1 cellular context compared by ENCODE assay signal in genomic region chr12:108729612-108730336, GRCh38.
TF ChIP-seq lines count a peak whose summit lies in the region.

No MANE protein-coding gene starts in this region.

TF ChIP-seq in K562, 482 proteins besides CTCF, POLR2A, EP300 and RAD21 (continued from another document and continues in another):
- TF ChIP-seq HBP1 (CRISPR knock-in tag; IDR thresholded peaks at IDR 0.05) = no peak
- no peak for TF ChIP-seq ZNF197 (CRISPR knock-in tag; IDR thresholded peaks at IDR 0.05; ENCODE audit: low read depth)
- TF ChIP-seq USF2 (CRISPR knock-in tag; IDR thresholded peaks at IDR 0.05) = no peak
- no peak for TF ChIP-seq SIN3B (IDR thresholded peaks at IDR 0.05; ENCODE audit: low read depth)
- no peak for TF ChIP-seq ZNF444 (CRISPR knock-in tag; IDR thresholded peaks at IDR 0.05)
- no peak for TF ChIP-seq CBX2 (IDR thresholded peaks at IDR 0.05; ENCODE audit: insufficient read depth, low read length, poor library complexity, severe bottlenecking)
- TF ChIP-seq SLC30A9 (CRISPR knock-in tag; IDR thresholded peaks at IDR 0.05) = no peak
- peak; percentile 37; the same call in 1 of the 2 replicates for TF ChIP-seq LCOR (CRISPR knock-in tag; IDR thresholded peaks at IDR 0.05)
- peak; percentile 74 for TF ChIP-seq CBFA2T3 (IDR thresholded peaks at IDR 0.05)
- no peak for TF ChIP-seq ERF (CRISPR knock-in tag; IDR thresholded peaks at IDR 0.05)
- TF ChIP-seq RCOR1 (IDR thresholded peaks at IDR 0.05; ENCODE audit: borderline replicate concordance in 1 of 2, low read depth in 2 of 2, low read length in 2 of 2) = peak in 1 of 2 experiments; percentile 15; a peak in 1 of 4 replicates
- no peak for TF ChIP-seq KLF10 (CRISPR knock-in tag; IDR thresholded peaks at IDR 0.05)
- TF ChIP-seq SAP30 (IDR thresholded peaks at IDR 0.05; ENCODE audit: borderline replicate concordance, insufficient read depth, low read depth, low read length, poor library complexity, severe bottlenecking) = peak; percentile 43
- 0 out of 2 replicates have a peak, but pooled peaks have one; percentile 2 for TF ChIP-seq SP1 (CRISPR knock-in tag; IDR thresholded peaks at IDR 0.05)
- no peak for TF ChIP-seq FOXP4 (CRISPR knock-in tag; IDR thresholded peaks at IDR 0.05; ENCODE audit: borderline replicate concordance)
- peak; percentile 71; the same call in 1 of the 2 replicates for TF ChIP-seq DPF2 (IDR thresholded peaks at IDR 0.05)
- TF ChIP-seq ID3 (CRISPR knock-in tag; IDR thresholded peaks at IDR 0.05) = no peak
- no peak for TF ChIP-seq ID3 (tag; IDR thresholded peaks at IDR 0.05)
- TF ChIP-seq PRDM10 (IDR thresholded peaks at IDR 0.05; ENCODE audit: partially characterized antibody) = no peak
- no peak; the same call in 1 of the 2 replicates for TF ChIP-seq SMARCE1 (IDR thresholded peaks at IDR 0.05)
- no peak for TF ChIP-seq ZNF217 (CRISPR knock-in tag; IDR thresholded peaks at IDR 0.05)
- peak; percentile 33 for TF ChIP-seq HDAC3 (IDR thresholded peaks at IDR 0.05; ENCODE audit: borderline replicate concordance, partially characterized antibody)
- TF ChIP-seq ZNF12 (CRISPR knock-in tag; IDR thresholded peaks at IDR 0.05) = no peak
- no peak for TF ChIP-seq HES1 (IDR thresholded peaks at IDR 0.05; ENCODE audit: low read depth)
- no peak for TF ChIP-seq TCF7L2 (IDR thresholded peaks at IDR 0.05; ENCODE audit: low read depth, low read length)
- TF ChIP-seq ATF1 (CRISPR knock-in tag; IDR thresholded peaks at IDR 0.05) = no peak
- peak; percentile 34; the same call in 1 of the 2 replicates for TF ChIP-seq ATF1 (tag; IDR thresholded peaks at IDR 0.05)
- TF ChIP-seq TCFL5 (CRISPR knock-in tag; conservative IDR thresholded peaks at IDR 0.05) = no peak
- TF ChIP-seq DLX4 (CRISPR knock-in tag; IDR thresholded peaks at IDR 0.05) = no peak
- TF ChIP-seq ZHX1 (conservative IDR thresholded peaks at IDR 0.05; ENCODE audit: low read length) = no peak
- TF ChIP-seq ESRRA (IDR thresholded peaks at IDR 0.05; ENCODE audit: borderline replicate concordance, low read depth) = no peak
- TF ChIP-seq NFXL1 (CRISPR knock-in tag; IDR thresholded peaks at IDR 0.05) = no peak
- no peak for TF ChIP-seq ZBTB17 (CRISPR knock-in tag; IDR thresholded peaks at IDR 0.05)
- TF ChIP-seq ZFP91 (CRISPR knock-in tag; IDR thresholded peaks at IDR 0.05) = no peak
- no peak for TF ChIP-seq ZNF280B (CRISPR knock-in tag; IDR thresholded peaks at IDR 0.05)
- TF ChIP-seq PTTG1 (tag; IDR thresholded peaks at IDR 0.05; ENCODE audit: low read depth) = no peak
- no peak for TF ChIP-seq GTF2B (IDR thresholded peaks at IDR 0.05; ENCODE audit: extremely low read depth, insufficient read length)
- no peak; the same call in none of the 2 replicates for TF ChIP-seq CXXC5 (CRISPR knock-in tag; IDR thresholded peaks at IDR 0.05)
- TF ChIP-seq SIX5 (IDR thresholded peaks at IDR 0.05; ENCODE audit: borderline replicate concordance in 1 of 2, insufficient read depth in 1 of 2, low read depth in 1 of 2, low read length in 2 of 2) = no peak
- no peak for TF ChIP-seq HDAC6 (IDR thresholded peaks at IDR 0.05; ENCODE audit: low read depth, low read length)
- TF ChIP-seq TGIF2 (CRISPR knock-in tag; IDR thresholded peaks at IDR 0.05) = no peak
- no peak for TF ChIP-seq JUNB (CRISPR knock-in tag; conservative IDR thresholded peaks at IDR 0.05)
- TF ChIP-seq TAF9B (IDR thresholded peaks at IDR 0.05; ENCODE audit: partially characterized antibody) = peak; percentile 18
- TF ChIP-seq EP400 (IDR thresholded peaks at IDR 0.05) = peak; percentile 37
- no peak for TF ChIP-seq NR2C2 (CRISPR knock-in tag; IDR thresholded peaks at IDR 0.05)
- peak; percentile 30; the same call in 1 of the 2 replicates for TF ChIP-seq NR2C2 (tag; IDR thresholded peaks at IDR 0.05)
- TF ChIP-seq MAFF (IDR thresholded peaks at IDR 0.05; ENCODE audit: low read length) = peak; percentile 29; the same call in 1 of the 2 replicates
- TF ChIP-seq KLF6 (CRISPR knock-in tag; IDR thresholded peaks at IDR 0.05; ENCODE audit: borderline replicate concordance) = no peak
